8 cellular contexts compared by ENCODE assay signal in the genomic region with DNA sequence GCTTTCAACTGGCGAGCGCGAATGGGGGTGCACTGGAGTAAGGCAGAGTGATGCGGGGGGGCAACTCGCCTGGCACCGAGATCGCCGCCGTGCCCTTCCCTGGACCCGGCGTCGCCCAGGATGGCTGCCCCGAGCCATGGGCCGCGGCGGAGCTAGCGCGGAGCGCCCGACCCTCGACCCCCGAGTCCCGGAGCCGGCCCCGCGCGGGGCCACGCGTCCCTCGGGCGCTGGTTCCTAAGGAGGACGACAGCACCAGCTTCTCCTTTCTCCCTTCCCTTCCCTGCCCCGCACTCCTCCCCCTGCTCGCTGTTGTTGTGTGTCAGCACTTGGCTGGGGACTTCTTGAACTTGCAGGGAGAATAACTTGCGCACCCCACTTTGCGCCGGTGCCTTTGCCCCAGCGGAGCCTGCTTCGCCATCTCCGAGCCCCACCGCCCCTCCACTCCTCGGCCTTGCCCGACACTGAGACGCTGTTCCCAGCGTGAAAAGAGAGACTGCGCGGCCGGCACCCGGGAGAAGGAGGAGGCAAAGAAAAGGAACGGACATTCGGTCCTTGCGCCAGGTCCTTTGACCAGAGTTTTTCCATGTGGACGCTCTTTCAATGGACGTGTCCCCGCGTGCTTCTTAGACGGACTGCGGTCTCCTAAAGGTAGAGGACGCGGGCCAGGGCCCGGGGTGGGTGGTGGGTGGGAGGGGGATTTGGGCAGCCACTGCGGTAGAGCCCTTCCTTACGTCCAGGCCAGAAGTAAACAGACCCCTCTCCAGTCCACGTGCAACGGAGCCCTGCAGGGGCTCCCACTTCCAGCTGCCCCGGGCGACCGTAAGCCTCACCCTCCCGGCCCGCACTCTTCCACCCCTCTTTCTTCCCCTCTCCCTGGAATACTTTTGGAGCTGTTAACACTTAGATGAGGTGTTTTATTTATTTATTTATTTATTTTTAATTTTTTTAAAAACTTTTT. TPM values are rescaled to one million over a fixed set of nuclear protein-coding genes. Genes with fewer than 3 reads are reported as not detected.
DNase-seq lines count a peak whose midpoint lies in the region; ATAC-seq and TF ChIP-seq lines count a peak whose summit lies in the region.

No MANE protein-coding gene starts in this region.

- H3K4me3 Mint-ChIP-seq in chondrocyte (ENCODE audit: unreplicated experiment) = peak overlapping the region; percentile 80

- H3K4me3 ChIP-seq in thymus (ENCODE audit: low read length) = peak overlapping the region; percentile 33

- H3K9me3 Mint-ChIP-seq in chondrocyte (ENCODE audit: low read depth) = no peaks in the 10 kb centered on the region

- peaks cover 14% of the 10 kb centered on the region for H3K4me1 Mint-ChIP-seq in chondrocyte (ENCODE audit: low read depth)

- in situ Hi-C loops in Caki2 (cut with HindIII; ENCODE audit: low pct_unique_long_range_greater_than_20kb, low sequenced_read_pairs) = no loop called here

- WGBS in thymus = 3% methylated on average over 70 of the region's 70 CpGs

- no peaks in the 10 kb centered on the region for H3K36me3 Mint-ChIP-seq in chondrocyte (ENCODE audit: low read depth)

- no peak overlapping the region for H3K27ac ChIP-seq in thymus (ENCODE audit: low read depth)

- DNase-seq in Caki2 (ENCODE audit: low read depth) (peak; percentile 50), chondrocyte (ENCODE audit: low spot score) (peak; percentile 82), left kidney (ENCODE audit: low read depth, low spot score) (peak; percentile 68), DMS153 (lab: John Stamatoyannopoulos, UW) (no peak), NCI-H1930 (lab: John Stamatoyannopoulos, UW) (no peak), NAMALWA (ENCODE audit: low spot score) (no peak)

- no peak for TF ChIP-seq CTCF in chondrocyte (IDR thresholded peaks at IDR 0.05)

- H3K4me1 ChIP-seq in thymus (ENCODE audit: control insufficient read depth, insufficient read depth, low read length) = no peaks in the 10 kb centered on the region

- H3K27me3 Mint-ChIP-seq in chondrocyte (ENCODE audit: low read depth) = peaks cover 6% of the 10 kb centered on the region

- H3K27me3 ChIP-seq in thymus (ENCODE audit: control insufficient read depth, insufficient read depth) = peaks cover 47% of the 10 kb centered on the region

- no peak overlapping the region for H3K27ac Mint-ChIP-seq in chondrocyte (ENCODE audit: unreplicated experiment)

- peak; percentile 5 for ATAC-seq in HG03159 (IDR thresholded peaks at IDR 0.05; ENCODE audit: unreplicated experiment)

- H3K9me3 ChIP-seq in thymus (ENCODE audit: control insufficient read depth) = no peaks in the 10 kb centered on the region

- H3K36me3 ChIP-seq in thymus (ENCODE audit: control insufficient read depth, insufficient read depth) = no peaks in the 10 kb centered on the region

RNA-seq across cellular contexts. Expression of a gene that starts 1.0 kb away (rescaled TPM):
- 2.6 and 4.3 TPM in 2 replicates for total RNA-seq in Caki2 (2014; rRNA removed; shearing (Covaris generic); ENCODE audit: low replicate concordance)
- 0.85 to 1.1 TPM (median 0.92 TPM) in 3 replicates for total RNA-seq in chondrocyte
- polyA plus RNA-seq in thymus = 0.78 TPM

Comparison
In these comparisons a context has a peak if more than half of its experiments do, and no peak if none do; other contexts are left out.
1. DNase-seq: peak in Caki2 (single experiment), chondrocyte (single experiment) and left kidney (single experiment); none in DMS153 (single experiment), NCI-H1930 (0 of 2) and NAMALWA (single experiment).